ENCODE assay signal across 1 cellular context in genomic region chr1:228898582-228898992, GRCh38.
TF ChIP-seq lines count a peak whose summit lies in the region.

No MANE protein-coding gene starts in this region.

TF ChIP-seq in WTC11, 78 proteins besides CTCF, POLR2A, EP300 and RAD21 (continued from another document):
- no peak for TF ChIP-seq IRF2 (CRISPR knock-in tag; IDR thresholded peaks at IDR 0.05; ENCODE audit: borderline replicate concordance, low read depth)
- no peak for TF ChIP-seq RELA (CRISPR knock-in tag; IDR thresholded peaks at IDR 0.05; ENCODE audit: borderline replicate concordance)
- TF ChIP-seq RORB (CRISPR knock-in tag; IDR thresholded peaks at IDR 0.05): no peak
